Comparison of ENCODE assay signal across 9 cellular contexts in the genomic region with DNA sequence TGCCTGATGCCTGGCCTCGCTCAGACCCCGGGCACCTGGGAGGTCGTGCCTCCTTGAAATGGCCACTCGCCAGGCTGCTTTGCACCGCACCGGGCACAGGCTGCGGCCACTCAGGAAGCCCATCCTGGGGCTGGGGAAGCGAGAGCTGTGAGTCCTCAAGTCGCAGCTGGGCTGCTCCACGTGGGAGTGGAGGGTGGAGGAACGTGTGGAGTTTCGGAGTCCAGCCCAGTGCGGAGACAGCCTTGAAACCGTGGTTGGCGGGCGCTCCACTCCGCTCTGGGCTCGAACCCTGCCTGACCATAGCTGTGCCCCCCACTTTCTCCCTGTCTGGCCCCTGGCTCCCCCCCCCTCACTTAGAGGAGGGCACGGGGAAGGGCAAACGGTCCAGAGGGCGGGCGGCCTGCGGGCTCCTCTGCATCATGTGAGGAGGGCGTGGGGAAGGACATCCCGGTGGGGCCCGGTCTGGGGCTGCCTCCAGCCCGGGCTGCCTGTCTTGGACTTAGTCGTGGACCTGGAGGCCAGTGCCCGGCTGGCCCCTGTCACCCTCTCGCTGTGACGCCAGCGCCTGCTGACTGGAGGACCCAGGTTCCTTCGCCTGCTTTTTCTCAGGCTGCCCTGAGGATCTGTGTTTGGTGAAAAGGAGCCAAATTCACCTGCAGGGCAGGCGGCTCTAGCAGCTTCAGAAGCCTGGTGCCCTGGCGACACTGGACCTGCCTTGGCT.
DNase-seq lines count a peak whose midpoint lies in the region; ATAC-seq and TF ChIP-seq lines count a peak whose summit lies in the region.
"Had no signal": no experiment of that assay in that cellular context is flagged by ENCODE, and none has a peak within 500 bp of the region (broad histone marks: within the 10 kb centered on the region; RNA-seq: fewer than 3 reads in every experiment).

No MANE protein-coding gene starts in this region.

- no peaks in the 10 kb centered on the region for H3K9me3 ChIP-seq in effector memory CD4-positive, alpha-beta T cell (ENCODE audit: control insufficient read depth, low read length)
- no peaks in the 10 kb centered on the region for H3K9me3 ChIP-seq in muscle layer of colon (ENCODE audit: low read length)

- ATAC-seq in GM18868 (IDR thresholded peaks at IDR 0.05; ENCODE audit: unreplicated experiment) (no peak), HG02981 (IDR thresholded peaks at IDR 0.05; ENCODE audit: unreplicated experiment) (no peak)

- H3K27ac ChIP-seq in effector memory CD4-positive, alpha-beta T cell (ENCODE audit: insufficient read depth, low read length, poor library complexity, severe bottlenecking): peak overlapping the region; percentile 15
- peak overlapping the region; percentile 68 for H3K27ac ChIP-seq in muscle layer of colon (ENCODE audit: low read depth, low read length)

- DNase-seq in AG08395 (ENCODE audit: low spot score) (peak; percentile 26), LNCaP clone FGC (ENCODE audit: low read depth) (no peak)
- DNase-seq in effector memory CD4-positive, alpha-beta T cell: no peak
- DNase-seq in activated CD4-positive, CD25-positive, alpha-beta regulatory T cell treated with anti-CD3 and anti-CD28 coated beads, Interleukin-2, amount 50 U/mL, for 72 hours: no peak
- no peak for DNase-seq in effector CD8-positive, alpha-beta T cell (lab: John Stamatoyannopoulos, UW)
- DNase-seq: NCI-H2171 treated with DMSO at 0.1 percent for 48 hours had no signal

- no peaks in the 10 kb centered on the region for H3K27me3 ChIP-seq in effector memory CD4-positive, alpha-beta T cell (replicated peaks; ENCODE audit: control insufficient read depth, insufficient read depth, low read length, poor library complexity, severe bottlenecking)
- no peaks in the 10 kb centered on the region for H3K27me3 ChIP-seq in muscle layer of colon (ENCODE audit: control insufficient read depth in 1 of 2, insufficient read depth in 2 of 2, low read length in 2 of 2)

- peaks cover 22% of the 10 kb centered on the region for H3K4me1 ChIP-seq in effector memory CD4-positive, alpha-beta T cell (ENCODE audit: control insufficient read depth, insufficient read depth, low read length, poor library complexity, severe bottlenecking)
- peaks cover 30% of the 10 kb centered on the region for H3K4me1 ChIP-seq in muscle layer of colon (ENCODE audit: insufficient read depth, low read length)

- H3K9ac ChIP-seq in muscle layer of colon (ENCODE audit: low read length): peak overlapping the region; percentile 77

- peaks cover 44% of the 10 kb centered on the region for H3K36me3 ChIP-seq in effector memory CD4-positive, alpha-beta T cell (ENCODE audit: control insufficient read depth, insufficient read depth, low read length)
- peaks cover 32% of the 10 kb centered on the region for H3K36me3 ChIP-seq in muscle layer of colon (ENCODE audit: insufficient read depth, low read length)

- H3K4me3 ChIP-seq in LNCaP clone FGC (ENCODE audit: low read depth, low read length) (peak overlapping the region; percentile 97), muscle layer of colon (ENCODE audit: low read depth in 1 of 2, low read length in 2 of 2) (peak overlapping the region; percentile 9 to 99)
- H3K4me3 ChIP-seq in effector memory CD4-positive, alpha-beta T cell (ENCODE audit: insufficient read depth, low read depth, low read length, poor library complexity, severe bottlenecking): peak overlapping the region; percentile 76

- TF ChIP-seq CTCF in LNCaP clone FGC (IDR thresholded peaks at IDR 0.05; ENCODE audit: control insufficient read depth, extremely low read depth, insufficient read depth): no peak
